28 cellular contexts compared by ENCODE assay signal in genomic region chr3:62379206-62379834, GRCh38. TPM values are rescaled to one million over a fixed set of nuclear protein-coding genes. Genes with fewer than 3 reads are reported as not detected.
DNase-seq lines count a peak whose midpoint lies in the region; ATAC-seq, FAIRE-seq and TF ChIP-seq lines count a peak whose summit lies in the region.
"Had no signal": no experiment of that assay in that cellular context is flagged by ENCODE, and none has a peak within 500 bp of the region (broad histone marks: within the 10 kb centered on the region; RNA-seq: fewer than 3 reads in every experiment).

No MANE protein-coding gene starts in this region.

- H2BK120ac ChIP-seq in H1 (replicated peaks; ENCODE audit: low read depth, low read length): no peak overlapping the region
- no peak overlapping the region for H2BK120ac ChIP-seq in neuronal stem cell (ENCODE audit: low read depth, low read length)

- peaks cover 3% of the 10 kb centered on the region for H3K9me3 Mint-ChIP-seq in stimulated activated memory B cell treated with anti-CD40 and anti-IgM and Interleukin-4, amounts not matched to agents 10 μg/mL and 1 μg/mL and 100 μg/mL, for 72 hours
- H3K9me3 Mint-ChIP-seq: activated CD4-positive, alpha-beta T cell treated with anti-CD3 and anti-CD28 coated beads, Interleukin-2, amount 10 ng/mL, durations not matched to agents 24 days and 14 days; dendritic cell treated with granulocyte-macrophage colony-stimulating factor and Interleukin-4, amounts not matched to agents 40 ng/mL and 50 ng/mL, for 4 days had no signal

- no peak overlapping the region for H4K5ac ChIP-seq in H1 (ENCODE audit: insufficient read length, low read depth, low read length)

- H3K36me3 ChIP-seq in H1 (ENCODE audit: control insufficient read depth in 2 of 4, insufficient read depth in 4 of 4, low read length in 3 of 4) (0 out of 8 replicates have a peak, but pooled peaks cover 0 to 4% (median 0%) of the 10 kb centered on the region in 4 experiments), neuronal stem cell (replicated peaks in 1 of 2; ENCODE audit: control insufficient read depth in 2 of 2, insufficient read depth in 2 of 2, low read length in 2 of 2) (no peaks in the 10 kb centered on the region)
- H3K36me3 ChIP-seq: cardiac muscle cell, suprapubic skin, vagina had no signal

- no peak overlapping the region for H3K23ac ChIP-seq in H1 (ENCODE audit: insufficient read length)
- H3K23ac ChIP-seq in neuronal stem cell (ENCODE audit: low read depth, low read length, poor library complexity): no peak overlapping the region

- H3K4me3 ChIP-seq in H1 (ENCODE audit: extremely low read depth in 1 of 4, insufficient read depth in 2 of 4, low read depth in 3 of 4, low read length in 4 of 4) (peak overlapping the region in 1 of 4 experiments; percentile 51; a peak in 3 of 8 replicates), neuronal stem cell (ENCODE audit: low read length in 2 of 2) (no peak overlapping the region)
- H3K4me3 ChIP-seq: cardiac muscle cell, suprapubic skin, vagina had no signal

- no peak for TF ChIP-seq POLR2A in H1 (IDR thresholded peaks at IDR 0.05; ENCODE audit: control extremely low read depth in 1 of 2, low read depth in 2 of 2, low read length in 2 of 2)

- H3K27ac Mint-ChIP-seq in T-helper 17 cell: no peak overlapping the region
- no peak overlapping the region for H3K27ac Mint-ChIP-seq in stimulated activated memory B cell treated with anti-CD40 and anti-IgM and Interleukin-4, amounts not matched to agents 10 μg/mL and 1 μg/mL and 100 μg/mL, for 72 hours
- H3K27ac Mint-ChIP-seq: activated CD4-positive, alpha-beta T cell treated with anti-CD3 and anti-CD28 coated beads, Interleukin-2, amount 10 ng/mL, durations not matched to agents 24 days and 14 days; dendritic cell treated with granulocyte-macrophage colony-stimulating factor and Interleukin-4, amounts not matched to agents 40 ng/mL and 50 ng/mL, for 4 days had no signal

- H3K27me3 Mint-ChIP-seq in T-helper 17 cell: peaks cover 73% of the 10 kb centered on the region
- peaks cover 60% of the 10 kb centered on the region for H3K27me3 Mint-ChIP-seq in stimulated activated memory B cell treated with anti-CD40 and anti-IgM and Interleukin-4, amounts not matched to agents 10 μg/mL and 1 μg/mL and 100 μg/mL, for 72 hours

- DNase-seq in NCI-H1417 (lab: John Stamatoyannopoulos, UW): peak in 2 of 3 experiments; percentile 11 to 45
- no peak for DNase-seq in NCI-H1417 treated with DMSO at 0.1 percent for 48 hours (lab: John Stamatoyannopoulos, UW)
- peak; percentile 65 to 83 for DNase-seq in NCI-H524 (lab: John Stamatoyannopoulos, UW)
- DNase-seq in H1 (ENCODE audit: low read depth in 1 of 2, low spot score in 2 of 2): peak in 1 of 2 experiments; percentile 58
- DNase-seq in neuronal stem cell (ENCODE audit: low spot score): no peak
- no peak for DNase-seq in T-helper 17 cell
- DNase-seq in NCI-H526 treated with DMSO at 0.1 percent for 48 hours (lab: John Stamatoyannopoulos, UW): no peak
- DNase-seq: activated CD4-positive, alpha-beta T cell treated with anti-CD3 and anti-CD28 coated beads, Interleukin-2, amount 10 ng/mL, durations not matched to agents 24 days and 14 days; activated effector memory CD4-positive, alpha-beta T cell treated with Interleukin-2 at 50 U/mL for 16 hours; GDM1; hippocampal formation; MM.1S; NCI-H1930; NCI-H345; right cardiac atrium had no signal

- no peak overlapping the region for H3K4me3 Mint-ChIP-seq in T-helper 17 cell
- H3K4me3 Mint-ChIP-seq in stimulated activated memory B cell treated with anti-CD40 and anti-IgM and Interleukin-4, amounts not matched to agents 10 μg/mL and 1 μg/mL and 100 μg/mL, for 72 hours: no peak overlapping the region
- H3K4me3 Mint-ChIP-seq: activated CD4-positive, alpha-beta T cell treated with anti-CD3 and anti-CD28 coated beads, Interleukin-2, amount 10 ng/mL, durations not matched to agents 24 days and 14 days; dendritic cell treated with granulocyte-macrophage colony-stimulating factor and Interleukin-4, amounts not matched to agents 40 ng/mL and 50 ng/mL, for 4 days had no signal

- H3K79me1 ChIP-seq in H1 (ENCODE audit: low read depth, low read length) (no peaks in the 10 kb centered on the region), neuronal stem cell (ENCODE audit: low read depth, low read length) (no peaks in the 10 kb centered on the region)

- H3K79me2 ChIP-seq in H1 (ENCODE audit: control insufficient read depth in 1 of 2, insufficient read depth in 2 of 2, low read length in 2 of 2): no peaks in the 10 kb centered on the region

- no peak overlapping the region for H3K18ac ChIP-seq in H1 (ENCODE audit: extremely low read depth, low read length)
- peak overlapping the region; percentile 1 for H3K18ac ChIP-seq in neuronal stem cell (ENCODE audit: low read length)

- H3K14ac ChIP-seq in H1 (ENCODE audit: insufficient read length): no peak overlapping the region
- H3K14ac ChIP-seq in neuronal stem cell (ENCODE audit: low read length): no peak overlapping the region

- peaks cover 3% of the 10 kb centered on the region; the same call in 1 of the 2 replicates for H3K23me2 ChIP-seq in H1 (ENCODE audit: low read depth, low read length)

- H3K27ac ChIP-seq in H1 (ENCODE audit: low read depth, low read length) (no peak overlapping the region), neuronal stem cell (replicated peaks; ENCODE audit: low read length) (no peak overlapping the region)
- H3K27ac ChIP-seq: cardiac muscle cell, epithelial cell of prostate, HL-60, suprapubic skin, vagina had no signal

- H3K36me3 Mint-ChIP-seq in T-helper 17 cell (ENCODE audit: low read depth): no peaks in the 10 kb centered on the region
- H3K36me3 Mint-ChIP-seq in stimulated activated memory B cell treated with anti-CD40 and anti-IgM and Interleukin-4, amounts not matched to agents 10 μg/mL and 1 μg/mL and 100 μg/mL, for 72 hours: no peaks in the 10 kb centered on the region

- H2AFZ ChIP-seq in H1 (ENCODE audit: low read length): no peak overlapping the region
- H2AFZ ChIP-seq in neuronal stem cell (ENCODE audit: low read length): no peak overlapping the region

- peak; percentile 84 for FAIRE-seq in H1 (lab: Jason Lieb, UNC)
- FAIRE-seq: TTC549 had no signal

- peaks cover 3 to 16% of the 10 kb centered on the region in 2 experiments for H4K20me1 ChIP-seq in H1 (replicated peaks in 1 of 2; ENCODE audit: control insufficient read depth in 1 of 2, insufficient read depth in 2 of 2, low read length in 2 of 2)

- POLR2A ChIA-PET in H1 (lab: Charles Lee; ENCODE audit: partially characterized antibody): interaction anchor here (2.6 to 5.3 kb wide), 2 partner anchors 10 to 14 kb away, joined by 10 to 26 read pairs; no protein-coding TSS in a partner anchor

- WGBS in H1 (ENCODE audit: extremely low coverage in 1 of 2, insufficient coverage in 1 of 2, insufficient read length in 1 of 2, insufficient replicate concordance in 2 of 2, low coverage in 1 of 2, low lambda C conversion rate in 2 of 2, missing lambda C conversion rate in 1 of 2), 2 experiments: 7% methylated on average over 26 of the region's 26 CpGs; no CpG with 5 or more reads in 1 of the 2 experiments
- no CpG with 5 or more reads among the region's 26 CpGs for WGBS in neuronal stem cell (ENCODE audit: extremely low coverage in 2 of 2, insufficient read length in 2 of 2, insufficient replicate concordance in 1 of 2), 2 donors

- H4K8ac ChIP-seq in H1 (ENCODE audit: extremely low read depth, insufficient read depth, low read length) (no peak overlapping the region), neuronal stem cell (ENCODE audit: low read depth, low read length) (no peak overlapping the region)

- no peak overlapping the region for H3K56ac ChIP-seq in H1 (replicated peaks; ENCODE audit: insufficient read length, low read depth, low read length)

- no peak overlapping the region for H2BK5ac ChIP-seq in H1 (ENCODE audit: low read depth, low read length)
- H2BK5ac ChIP-seq in neuronal stem cell (ENCODE audit: low read length): no peak overlapping the region

- H2AK5ac ChIP-seq in H1 (ENCODE audit: low read depth, low read length) (no peak overlapping the region), neuronal stem cell (ENCODE audit: low read depth, low read length) (no peak overlapping the region)

- H3K9ac ChIP-seq in H1 (replicated peaks in 1 of 4; ENCODE audit: extremely low read depth in 1 of 4, low read depth in 3 of 4, low read length in 3 of 4) (no peak overlapping the region), neuronal stem cell (ENCODE audit: low read depth, low read length, poor library complexity) (no peak overlapping the region)

- no peak for TF ChIP-seq EP300 in H1 (IDR thresholded peaks at IDR 0.05; ENCODE audit: borderline replicate concordance in 1 of 2, low read depth in 2 of 2, low read length in 2 of 2)

- peak in 1 of 2 experiments; percentile 1; a peak in 1 of 4 replicates for TF ChIP-seq RAD21 in H1 (IDR thresholded peaks at IDR 0.05 in 1 of 2, conservative IDR thresholded peaks at IDR 0.05 in 1 of 2; ENCODE audit: low read depth in 2 of 2, low read length in 2 of 2)

- H4K91ac ChIP-seq in H1 (replicated peaks; ENCODE audit: insufficient read length, low read length) (no peak overlapping the region), neuronal stem cell (ENCODE audit: low read depth, low read length, poor library complexity) (no peak overlapping the region)

- no peak for ATAC-seq in T-helper 17 cell
- no peak for ATAC-seq in stimulated activated memory B cell treated with anti-CD40 and anti-IgM and Interleukin-4, amounts not matched to agents 10 μg/mL and 1 μg/mL and 100 μg/mL, for 72 hours
- ATAC-seq: right cardiac atrium had no signal

- no peak overlapping the region for H2BK20ac ChIP-seq in H1 (ENCODE audit: low read length)

- H3K9me3 ChIP-seq in H1 (ENCODE audit: insufficient read depth in 2 of 2, low read depth in 1 of 2, low read length in 1 of 2): no peaks in the 10 kb centered on the region; a peak in 1 of 4 replicates
- H3K9me3 ChIP-seq in neuronal stem cell (replicated peaks in 1 of 2; ENCODE audit: control insufficient read depth in 2 of 2, insufficient read depth in 1 of 2, low read depth in 1 of 2, low read length in 2 of 2): peaks cover 2 to 12% of the 10 kb centered on the region in 2 donors
- H3K9me3 ChIP-seq in T-helper 17 cell (ENCODE audit: control insufficient read depth, low read length, poor library complexity, severe bottlenecking): no peaks in the 10 kb centered on the region
- H3K9me3 ChIP-seq: suprapubic skin, vagina had no signal

- peaks cover 17 to 38% (median 23%) of the 10 kb centered on the region in 4 experiments for H3K4me1 ChIP-seq in H1 (replicated peaks in 1 of 4; ENCODE audit: control insufficient read depth in 3 of 4, insufficient read depth in 4 of 4, low read length in 3 of 4)
- H3K4me1 ChIP-seq in neuronal stem cell (ENCODE audit: control insufficient read depth in 2 of 2, insufficient read depth in 1 of 2, low read depth in 1 of 2, low read length in 2 of 2): peaks cover 7 to 30% of the 10 kb centered on the region in 2 donors

- peaks cover 3% of the 10 kb centered on the region for H3K4me1 Mint-ChIP-seq in T-helper 17 cell
- H3K4me1 Mint-ChIP-seq in stimulated activated memory B cell treated with anti-CD40 and anti-IgM and Interleukin-4, amounts not matched to agents 10 μg/mL and 1 μg/mL and 100 μg/mL, for 72 hours: peaks cover 3% of the 10 kb centered on the region
- H3K4me1 Mint-ChIP-seq: activated CD4-positive, alpha-beta T cell treated with anti-CD3 and anti-CD28 coated beads, Interleukin-2, amount 10 ng/mL, durations not matched to agents 24 days and 14 days had no signal

- CTCF ChIA-PET in H1 (lab: Charles Lee; ENCODE audit: partially characterized antibody): interaction anchor here (1.1 to 2.5 kb wide), 4 partner anchors 15 to 45 kb away, joined by 3 to 5 read pairs (median 4); no protein-coding TSS in a partner anchor

- H3K4ac ChIP-seq in H1 (replicated peaks; ENCODE audit: insufficient read length, low read depth, low read length) (no peak overlapping the region), neuronal stem cell (ENCODE audit: low read length) (no peak overlapping the region)

- TF ChIP-seq CTCF in H1 (IDR thresholded peaks at IDR 0.05; ENCODE audit: control extremely low read depth in 1 of 3, insufficient read depth in 1 of 3, low read depth in 1 of 3, low read length in 3 of 3): no peak

- H3K4me2 ChIP-seq in H1 (ENCODE audit: insufficient read depth in 1 of 2, low read depth in 2 of 2, low read length in 2 of 2) (peak overlapping the region; percentile 68 to 70), neuronal stem cell (ENCODE audit: insufficient read depth, low read length, poor library complexity, severe bottlenecking) (peak overlapping the region; percentile 68)

- peaks cover 61 to 83% (median 80%) of the 10 kb centered on the region in 4 experiments for H3K27me3 ChIP-seq in H1 (replicated peaks in 1 of 4; ENCODE audit: control insufficient read depth in 3 of 4, extremely low read depth in 1 of 4, insufficient read depth in 3 of 4, low read length in 3 of 4)
- H3K27me3 ChIP-seq in neuronal stem cell (ENCODE audit: control insufficient read depth in 3 of 3, insufficient read depth in 3 of 3, low read depth in 1 of 3, low read length in 3 of 3): peaks cover 20 to 93% (median 57%) of the 10 kb centered on the region in 3 experiments
- H3K27me3 ChIP-seq: vagina had no signal

- no peak overlapping the region for H2BK15ac ChIP-seq in H1 (ENCODE audit: low read length)
- H2BK15ac ChIP-seq in neuronal stem cell (ENCODE audit: low read length): no peak overlapping the region

- no peak overlapping the region for H2BK12ac ChIP-seq in H1 (ENCODE audit: low read depth, low read length)
- no peak overlapping the region for H2BK12ac ChIP-seq in neuronal stem cell (ENCODE audit: low read length)

RNA-seq across cellular contexts. Expression of gene FEZF2, which starts 6.0 kb away (rescaled TPM):
- not detected in 2 replicates for total RNA-seq in H1 (2021; fragmentation: NEBNext Ultra II Directional; extraction: Animal tissue kit (Norgen Biotek cat#: 25700))
- polyA plus RNA-seq in H1 (2011; rRNA removed): 0.06 and 0.11 TPM in 2 replicates
- polyA plus RNA-seq in H1 (2011; cell fraction: cytosol; rRNA removed): 0.17 TPM
- polyA plus RNA-seq in H1 (2011; cell fraction: nucleus; rRNA removed): 0.23 TPM
- polyA plus RNA-seq in H1 (2012, experiment 1 of 2): 0.13 TPM in 1 of 4 replicates, not detected in the others
- 0.08 TPM for polyA plus RNA-seq in H1 (2012, experiment 2 of 2)
- polyA plus RNA-seq in H1 (2013, experiment 1 of 2): not detected
- polyA plus RNA-seq in H1 (2013, experiment 2 of 2): not detected
- polyA minus RNA-seq in H1 (2011; rRNA and poly(A)+ RNA removed): not detected in 2 replicates
- polyA minus RNA-seq in H1 (2011; cell fraction: cytosol; rRNA and poly(A)+ RNA removed): not detected
- polyA minus RNA-seq in H1 (2011; cell fraction: nucleus; rRNA and poly(A)+ RNA removed): not detected
- polyA plus RNA-seq in neuronal stem cell (2013, experiment 1 of 2): 28.9 TPM
- polyA plus RNA-seq in neuronal stem cell (2013, experiment 2 of 2): 28.1 TPM
- not detected for total RNA-seq in T-helper 17 cell
- total RNA-seq: A673; activated CD4-positive, alpha-beta T cell treated with anti-CD3 and anti-CD28 coated beads, Interleukin-2, amount 10 ng/mL, durations not matched to agents 24 days and 14 days; cardiac muscle cell; kidney epithelial cell; lung microvascular endothelial cell; osteoblast; right cardiac atrium; suprapubic skin; vagina had no signal
- polyA plus RNA-seq: BJ, cardiac muscle cell, right cardiac atrium had no signal

Comparison
In these comparisons a context has a peak if more than half of its experiments do, and no peak if none do; other contexts are left out.
1. DNase-seq: peak in NCI-H1417 (2 of 3) and NCI-H524 (2 of 2); none in NCI-H1417 treated with DMSO at 0.1 percent for 48 hours (single experiment), neuronal stem cell (single experiment), T-helper 17 cell (0 of 3) and NCI-H526 treated with DMSO at 0.1 percent for 48 hours (single experiment).